In the genomic region with DNA sequence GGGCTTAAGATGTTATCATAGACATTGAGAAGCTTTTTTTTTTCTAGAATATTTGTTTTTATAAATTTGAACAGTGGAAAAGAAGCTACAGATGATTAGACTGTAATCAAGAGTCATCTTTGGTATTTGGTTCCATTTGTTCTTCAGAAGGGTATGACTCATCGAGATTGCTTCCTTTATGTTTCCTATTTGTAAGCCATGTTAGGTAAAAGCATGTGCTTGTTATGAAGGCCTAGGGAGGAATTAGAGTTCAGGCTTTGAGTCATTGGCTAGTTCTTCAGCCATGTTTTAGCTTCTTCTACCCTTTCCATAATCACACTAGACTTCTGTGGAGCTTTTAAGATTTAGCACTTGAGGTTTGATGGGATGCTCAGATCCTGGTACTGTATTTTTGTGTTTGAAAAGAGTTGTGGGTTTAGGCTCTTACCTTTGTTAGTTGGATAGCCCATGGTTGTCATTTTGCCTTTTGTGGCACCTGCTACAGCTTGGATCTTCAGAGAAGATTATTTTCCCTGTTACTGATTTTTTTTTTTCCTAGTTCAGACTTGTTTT, we compare ENCODE assay signal across 10 cellular contexts. TPM values are rescaled to one million over a fixed set of nuclear protein-coding genes. Genes with fewer than 3 reads are reported as not detected.
A peak's percentile ranks its signal among the peaks of the same experiment; 100 is the strongest.
DNase-seq lines count a peak whose midpoint lies in the region; ATAC-seq, FAIRE-seq and TF ChIP-seq lines count a peak whose summit lies in the region.
"Had no signal": no experiment of that assay in that cellular context is flagged by ENCODE, and none has a peak within 500 bp of the region (broad histone marks: within the 10 kb centered on the region; RNA-seq: fewer than 3 reads in every experiment).

No MANE protein-coding gene starts in this region.

- intact Hi-C loops in activated naive CD4-positive, alpha-beta T cell treated with anti-CD3 and anti-CD28 coated beads for 36 hours (cut with micrococcal nuclease) = no loop called here

- peaks cover 66% of the 10 kb centered on the region for H3K36me3 Mint-ChIP-seq in activated naive CD4-positive, alpha-beta T cell treated with anti-CD3 and anti-CD28 coated beads for 36 hours (ENCODE audit: low read depth)

- no peaks in the 10 kb centered on the region for H3K27me3 Mint-ChIP-seq in activated naive CD4-positive, alpha-beta T cell treated with anti-CD3 and anti-CD28 coated beads for 36 hours (ENCODE audit: low read depth)

- peaks cover 14% of the 10 kb centered on the region for H3K4me1 Mint-ChIP-seq in activated naive CD4-positive, alpha-beta T cell treated with anti-CD3 and anti-CD28 coated beads for 36 hours (ENCODE audit: low read depth)

- H3K4me3 Mint-ChIP-seq in activated naive CD4-positive, alpha-beta T cell treated with anti-CD3 and anti-CD28 coated beads for 36 hours = no peak overlapping the region

- H3K9me3 Mint-ChIP-seq in activated naive CD4-positive, alpha-beta T cell treated with anti-CD3 and anti-CD28 coated beads for 36 hours = no peaks in the 10 kb centered on the region

- no peak overlapping the region for H3K4me3 ChIP-seq in fibroblast of villous mesenchyme (ENCODE audit: low read depth, low read length)
- H3K4me3 ChIP-seq: right atrium auricular region had no signal

- TF ChIP-seq CTCF in fibroblast of villous mesenchyme (IDR thresholded peaks at IDR 0.05; ENCODE audit: insufficient read depth, low read depth, low read length) = no peak

- ATAC-seq in SK-N-SH treated with all-trans-retinoic acid at 6 μM for 48 hours (peak; percentile 81), HG02610 (IDR thresholded peaks at IDR 0.05; ENCODE audit: unreplicated experiment) (no peak)

- CTCF ChIA-PET in activated naive CD4-positive, alpha-beta T cell treated with anti-CD3 and anti-CD28 coated beads for 36 hours (lab: Charles Lee) = interaction anchor here (0.6 kb wide), 1 partner anchor 1514 kb away, joined by 5 read pairs; no protein-coding TSS in a partner anchor

- peak overlapping the region; percentile 38 for H3K27ac Mint-ChIP-seq in activated naive CD4-positive, alpha-beta T cell treated with anti-CD3 and anti-CD28 coated beads for 36 hours

- no peak for DNase-seq in activated naive CD4-positive, alpha-beta T cell treated with anti-CD3 and anti-CD28 coated beads for 36 hours
- DNase-seq in activated naive CD4-positive, alpha-beta T cell treated with Interleukin-2 at 50 U/mL for 16 hours = no peak
- DNase-seq in fibroblast of villous mesenchyme (ENCODE audit: low read depth) (peak; percentile 86), urothelium cell line (ENCODE audit: low spot score) (peak; percentile 12), epidermal melanocyte (ENCODE audit: insufficient read length, low spot score) (no peak), frontal cortex (ENCODE audit: low spot score in 2 of 2) (no peak)
- DNase-seq: Caco-2 had no signal

- FAIRE-seq in urothelium cell line (lab: Jason Lieb, UNC) (no peak), frontal cortex (lab: Jason Lieb, UNC) (no peak)

TF ChIP-seq in SK-N-SH treated with all-trans-retinoic acid at 6 μM for 48 hours, 23 proteins besides CTCF, POLR2A, EP300 and RAD21:
- peak; percentile 29 for TF ChIP-seq ISL1 (CRISPR knock-in tag; IDR thresholded peaks at IDR 0.05)
- 0 out of 2 replicates have a peak, but pooled peaks have one; percentile 37 for TF ChIP-seq ZFP3 (CRISPR knock-in tag; IDR thresholded peaks at IDR 0.05)
- TF ChIP-seq ZC3H10 (CRISPR knock-in tag; IDR thresholded peaks at IDR 0.05) = peak; percentile 30; the same call in 1 of the 2 replicates
- TF ChIP-seq RARB (CRISPR knock-in tag; IDR thresholded peaks at IDR 0.05) = no peak
- peak; percentile 21; the same call in 1 of the 2 replicates for TF ChIP-seq TOX (CRISPR knock-in tag; IDR thresholded peaks at IDR 0.05; ENCODE audit: borderline replicate concordance)
- TF ChIP-seq, protein P1, sequence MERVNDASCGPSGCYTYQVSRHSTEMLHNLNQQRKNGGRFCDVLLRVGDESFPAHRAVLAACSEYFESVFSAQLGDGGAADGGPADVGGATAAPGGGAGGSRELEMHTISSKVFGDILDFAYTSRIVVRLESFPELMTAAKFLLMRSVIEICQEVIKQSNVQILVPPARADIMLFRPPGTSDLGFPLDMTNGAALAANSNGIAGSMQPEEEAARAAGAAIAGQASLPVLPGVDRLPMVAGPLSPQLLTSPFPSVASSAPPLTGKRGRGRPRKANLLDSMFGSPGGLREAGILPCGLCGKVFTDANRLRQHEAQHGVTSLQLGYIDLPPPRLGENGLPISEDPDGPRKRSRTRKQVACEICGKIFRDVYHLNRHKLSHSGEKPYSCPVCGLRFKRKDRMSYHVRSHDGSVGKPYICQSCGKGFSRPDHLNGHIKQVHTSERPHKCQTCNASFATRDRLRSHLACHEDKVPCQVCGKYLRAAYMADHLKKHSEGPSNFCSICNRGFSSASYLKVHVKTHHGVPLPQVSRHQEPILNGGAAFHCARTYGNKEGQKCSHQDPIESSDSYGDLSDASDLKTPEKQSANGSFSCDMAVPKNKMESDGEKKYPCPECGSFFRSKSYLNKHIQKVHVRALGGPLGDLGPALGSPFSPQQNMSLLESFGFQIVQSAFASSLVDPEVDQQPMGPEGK (CRISPR knock-in tag; IDR thresholded peaks at IDR 0.05; ENCODE audit: borderline replicate concordance) = 0 out of 2 replicates have a peak, but pooled peaks have one; percentile 19
- TF ChIP-seq SNAI2 (CRISPR knock-in tag; IDR thresholded peaks at IDR 0.05) = no peak

RNA-seq across cellular contexts. Expression of gene POLD3, which starts 44.3 kb away (rescaled TPM):
- total RNA-seq in activated naive CD4-positive, alpha-beta T cell treated with anti-CD3 and anti-CD28 coated beads for 36 hours = 10 to 100 TPM; 84.8 to 91.9 TPM
- 9.0 and 13.8 TPM in 2 replicates for total RNA-seq in fibroblast of villous mesenchyme
- total RNA-seq in frontal cortex = 15.9 TPM

Comparison
In these comparisons a context has a peak if more than half of its experiments do, and no peak if none do; other contexts are left out.
1. DNase-seq: peak in fibroblast of villous mesenchyme (single experiment) and urothelium cell line (single experiment); none in activated naive CD4-positive, alpha-beta T cell treated with anti-CD3 and anti-CD28 coated beads for 36 hours (single experiment), activated naive CD4-positive, alpha-beta T cell treated with Interleukin-2 at 50 U/mL for 16 hours (single experiment), epidermal melanocyte (single experiment) and frontal cortex (0 of 2).